Comparison of ENCODE assay signal across 8 cellular contexts in the genomic region with DNA sequence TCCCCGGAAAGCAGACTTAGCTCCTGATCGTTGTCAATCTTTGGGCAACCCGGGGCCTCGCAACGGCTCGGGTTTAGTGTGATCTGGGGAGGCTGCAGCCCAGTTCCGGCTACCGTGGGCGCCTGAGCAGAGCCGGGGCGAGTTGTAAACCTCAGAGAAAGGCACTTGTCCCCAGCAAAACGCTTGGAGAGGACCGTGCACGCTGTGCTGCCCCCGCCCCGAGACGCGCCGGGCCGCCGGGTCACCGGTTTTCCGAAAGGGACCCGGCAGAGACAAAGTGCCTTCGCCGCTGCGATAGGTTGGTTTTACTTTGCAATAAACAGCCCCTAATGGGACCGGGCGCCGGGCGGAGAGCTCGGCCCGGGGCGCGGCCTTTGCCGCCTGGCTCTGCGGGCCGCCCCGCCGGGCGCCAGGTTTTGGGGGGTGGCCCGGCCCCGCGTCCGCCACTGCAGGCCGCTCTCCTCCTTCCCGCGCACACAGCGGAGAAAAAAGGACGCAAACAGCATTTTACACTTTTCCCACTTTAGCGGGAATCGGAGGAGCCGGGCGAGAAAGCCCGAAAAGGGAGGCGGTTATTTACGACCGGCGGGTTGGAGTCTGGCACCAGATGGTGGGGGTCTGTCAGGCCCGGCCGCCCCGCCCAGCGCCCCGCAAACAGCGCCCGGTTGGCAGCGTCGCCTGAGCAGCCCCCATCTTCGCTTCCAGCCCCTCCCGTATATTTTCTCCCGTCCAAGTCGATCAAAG.
DNase-seq lines count a peak whose midpoint lies in the region; ATAC-seq and TF ChIP-seq lines count a peak whose summit lies in the region.

No MANE protein-coding gene starts in this region.

- peak overlapping the region; percentile 81; the same call in 1 of the 2 replicates for H2AFZ ChIP-seq in SK-N-SH (ENCODE audit: low read depth)

- H3K36me3 ChIP-seq in SK-N-SH (replicated peaks in 1 of 2; ENCODE audit: control insufficient read depth in 1 of 2, insufficient read depth in 2 of 2, low read length in 1 of 2) = no peaks in the 10 kb centered on the region
- no peaks in the 10 kb centered on the region for H3K36me3 ChIP-seq in muscle layer of duodenum (ENCODE audit: control insufficient read depth in 1 of 2, insufficient read depth in 2 of 2, low read length in 2 of 2)
- no peaks in the 10 kb centered on the region for H3K36me3 ChIP-seq in tibial nerve

- H3K4me2 ChIP-seq in SK-N-SH = peak overlapping the region; percentile 69

- TF ChIP-seq CTCF in SK-N-SH (IDR thresholded peaks at IDR 0.05) (no peak), tibial nerve (IDR thresholded peaks at IDR 0.05) (no peak)

- no peak for TF ChIP-seq RAD21 in SK-N-SH (IDR thresholded peaks at IDR 0.05; ENCODE audit: low read length)

- TF ChIP-seq EP300 in SK-N-SH (IDR thresholded peaks at IDR 0.05; ENCODE audit: borderline replicate concordance in 1 of 2, low read depth in 1 of 2, low read length in 1 of 2) (no peak), tibial nerve (IDR thresholded peaks at IDR 0.05) (no peak)

- no peaks in the 10 kb centered on the region for H3K9me2 ChIP-seq in SK-N-SH

- H3K9me3 ChIP-seq in SK-N-SH = no peaks in the 10 kb centered on the region
- no peaks in the 10 kb centered on the region for H3K9me3 ChIP-seq in muscle layer of duodenum (ENCODE audit: control insufficient read depth in 1 of 2, low read length in 2 of 2)
- no peaks in the 10 kb centered on the region for H3K9me3 ChIP-seq in tibial nerve

- H3K79me2 ChIP-seq in SK-N-SH (ENCODE audit: insufficient read depth) = no peaks in the 10 kb centered on the region

- H3K4me3 ChIP-seq in SK-N-SH (ENCODE audit: low read depth in 2 of 2, low read length in 1 of 2) (peak overlapping the region; percentile 21 to 34), muscle layer of duodenum (ENCODE audit: low read depth in 1 of 2, low read length in 2 of 2) (peak overlapping the region; percentile 54 to 63), tibial nerve (peak overlapping the region in 3 of 4 donors; percentile 42 to 43 (median 42))

- CTCF ChIA-PET in SK-N-SH (lab: Yijun Ruan, JAX) = interaction anchor here (0.9 to 5.5 kb wide), 4 partner anchors 9 to 658 kb away, joined by 3 to 57 read pairs (median 3); no protein-coding TSS in a partner anchor

- 20% methylated on average over 26 of the region's 72 CpGs for WGBS in SK-N-SH (ENCODE audit: low lambda C conversion rate)
- WGBS in tibial nerve, 2 donors = 7 to 12% methylated on average over 57 to 70 of the region's 72 CpGs

- no peak overlapping the region for H3K9ac ChIP-seq in SK-N-SH

- H3K27ac ChIP-seq in SK-N-SH (ENCODE audit: low read depth in 2 of 2, low read length in 1 of 2) (no peak overlapping the region), muscle layer of duodenum (ENCODE audit: low read length) (no peak overlapping the region), tibial nerve (no peak overlapping the region)

- TF ChIP-seq POLR2A in GM18505 (IDR thresholded peaks at IDR 0.05; ENCODE audit: borderline replicate concordance, extremely low read depth, insufficient read depth, insufficient read length) (peak; percentile 18), tibial nerve (IDR thresholded peaks at IDR 0.05) (no peak)

- DNase-seq in SK-N-SH (peak; percentile 50), tibial nerve (ENCODE audit: low spot score in 2 of 2) (no peak), NCI-H2227 treated with DMSO at 0.1 percent for 48 hours (lab: John Stamatoyannopoulos, UW) (no peak), NOMO-1 (lab: John Stamatoyannopoulos, UW; ENCODE audit: unreplicated experiment in 2 of 2) (no peak)
- peak; percentile 21 for DNase-seq in central memory CD4-positive, alpha-beta T cell

- H3K4me1 ChIP-seq in SK-N-SH (ENCODE audit: control insufficient read depth in 1 of 2, insufficient read depth in 2 of 2, low read depth in 1 of 2, low read length in 1 of 2) (peaks cover 0 to 5% of the 10 kb centered on the region in 2 experiments; a peak in 1 of 4 replicates), muscle layer of duodenum (ENCODE audit: control insufficient read depth in 1 of 2, insufficient read depth in 2 of 2, low read length in 2 of 2) (peaks cover 0 to 15% of the 10 kb centered on the region in 2 donors), tibial nerve (peaks cover 0 to 30% (median 14%) of the 10 kb centered on the region in 4 donors)

- peak; percentile 48 for ATAC-seq in GM18505 (IDR thresholded peaks at IDR 0.05; ENCODE audit: unreplicated experiment)
- ATAC-seq in HG02588 (IDR thresholded peaks at IDR 0.05; ENCODE audit: unreplicated experiment) = peak; percentile 58

- H4K20me1 ChIP-seq in SK-N-SH (ENCODE audit: insufficient read depth) = no peaks in the 10 kb centered on the region; the same call in 1 of the 2 replicates

- no peaks in the 10 kb centered on the region for H3F3A ChIP-seq in SK-N-SH (replicated peaks; ENCODE audit: insufficient read depth)

- H3K27me3 ChIP-seq in SK-N-SH (ENCODE audit: insufficient read depth) = peaks cover 69% of the 10 kb centered on the region
- peaks cover 57% of the 10 kb centered on the region for H3K27me3 ChIP-seq in muscle layer of duodenum (ENCODE audit: low read depth, low read length)
- peaks cover 4 to 86% of the 10 kb centered on the region in 2 donors for H3K27me3 ChIP-seq in tibial nerve

- POLR2A ChIA-PET in SK-N-SH (lab: Yijun Ruan, JAX) = no interaction called here

TF ChIP-seq in SK-N-SH, 30 proteins besides CTCF, POLR2A, EP300 and RAD21:
- peak; percentile 41; the same call in 1 of the 2 replicates for TF ChIP-seq EZH2phosphoT487 (IDR thresholded peaks at IDR 0.05; ENCODE audit: borderline replicate concordance, low read depth)
- TF ChIP-seq RXRA (IDR thresholded peaks at IDR 0.05; ENCODE audit: borderline replicate concordance, low read depth) = no peak

Comparison
In these comparisons a context has a peak if more than half of its experiments do, and no peak if none do; other contexts are left out.
1. DNase-seq: peak in SK-N-SH (single experiment) and central memory CD4-positive, alpha-beta T cell (single experiment); none in tibial nerve (0 of 2), NCI-H2227 treated with DMSO at 0.1 percent for 48 hours (single experiment) and NOMO-1 (0 of 2).
2. Peak in every context shown above with its lines, with median percentiles within 50 percentile points of each other: H3K4me3 ChIP-seq.